In genomic region chr4:116899536-116899935, GRCh38 we compare ENCODE assay signal across 16 cellular contexts.
"Had no signal": no experiment of that assay in that cellular context is flagged by ENCODE, and none has a peak within 500 bp of the region (broad histone marks: within the 10 kb centered on the region; RNA-seq: fewer than 3 reads in every experiment).

No MANE protein-coding gene starts in this region.

- FAIRE-seq: urothelium cell line had no signal

- ATAC-seq: effector memory CD8-positive, alpha-beta T cell; esophagus mucosa; gastroesophageal sphincter; heart left ventricle; left lobe of liver; natural killer cell; right lobe of liver; stimulated activated naive B cell treated with anti-CD40 and anti-IgM and Interleukin-4, amounts not matched to agents 10 μg/mL and 1 μg/mL and 100 μg/mL, for 72 hours had no signal

- DNase-seq: cortex of kidney; effector memory CD8-positive, alpha-beta T cell; foreskin fibroblast; heart left ventricle; kidney; natural killer cell; right lobe of liver; small intestine; stimulated activated CD4-positive, alpha-beta T cell treated with anti-CD3 and anti-CD28 coated beads, Interleukin-15, amount 100 ng/mL, for 24 hours; stimulated activated CD4-positive, alpha-beta T cell treated with anti-CD3 and anti-CD28 coated beads, Interleukin-2, amount 100 ng/mL, for 48 hours; stimulated activated naive B cell treated with anti-CD40 and anti-IgM and Interleukin-4, amounts not matched to agents 10 μg/mL and 1 μg/mL and 100 μg/mL, for 72 hours; upper lobe of left lung had no signal
